1 cellular context compared by ENCODE assay signal in the genomic region with DNA sequence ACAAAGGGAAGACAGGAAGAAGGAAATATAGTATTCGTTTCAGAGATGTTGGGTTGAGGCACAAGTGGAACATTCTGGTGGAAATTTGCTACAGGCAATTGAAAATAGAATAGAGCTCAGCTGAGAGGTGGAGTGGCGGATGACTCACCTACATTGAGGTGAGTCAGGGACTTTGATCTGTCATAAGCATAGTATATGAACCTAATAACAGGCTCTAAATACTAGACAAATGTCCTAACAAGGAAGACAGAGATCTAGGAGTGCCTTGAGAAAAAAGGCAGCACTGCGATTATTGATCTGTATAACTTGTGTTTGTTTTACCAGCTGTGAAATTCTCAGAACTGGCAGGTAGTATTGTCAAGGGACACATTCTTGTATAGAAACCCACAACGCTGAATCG.
TF ChIP-seq lines count a peak whose summit lies in the region.

No MANE protein-coding gene starts in this region.

TF ChIP-seq in GM23338, 12 proteins besides CTCF, POLR2A, EP300 and RAD21 (continued from another document):
- no peak for TF ChIP-seq EZH2phosphoT487 (IDR thresholded peaks at IDR 0.05; ENCODE audit: unreplicated experiment)
